Comparison of ENCODE assay signal across 8 cellular contexts in the genomic region with DNA sequence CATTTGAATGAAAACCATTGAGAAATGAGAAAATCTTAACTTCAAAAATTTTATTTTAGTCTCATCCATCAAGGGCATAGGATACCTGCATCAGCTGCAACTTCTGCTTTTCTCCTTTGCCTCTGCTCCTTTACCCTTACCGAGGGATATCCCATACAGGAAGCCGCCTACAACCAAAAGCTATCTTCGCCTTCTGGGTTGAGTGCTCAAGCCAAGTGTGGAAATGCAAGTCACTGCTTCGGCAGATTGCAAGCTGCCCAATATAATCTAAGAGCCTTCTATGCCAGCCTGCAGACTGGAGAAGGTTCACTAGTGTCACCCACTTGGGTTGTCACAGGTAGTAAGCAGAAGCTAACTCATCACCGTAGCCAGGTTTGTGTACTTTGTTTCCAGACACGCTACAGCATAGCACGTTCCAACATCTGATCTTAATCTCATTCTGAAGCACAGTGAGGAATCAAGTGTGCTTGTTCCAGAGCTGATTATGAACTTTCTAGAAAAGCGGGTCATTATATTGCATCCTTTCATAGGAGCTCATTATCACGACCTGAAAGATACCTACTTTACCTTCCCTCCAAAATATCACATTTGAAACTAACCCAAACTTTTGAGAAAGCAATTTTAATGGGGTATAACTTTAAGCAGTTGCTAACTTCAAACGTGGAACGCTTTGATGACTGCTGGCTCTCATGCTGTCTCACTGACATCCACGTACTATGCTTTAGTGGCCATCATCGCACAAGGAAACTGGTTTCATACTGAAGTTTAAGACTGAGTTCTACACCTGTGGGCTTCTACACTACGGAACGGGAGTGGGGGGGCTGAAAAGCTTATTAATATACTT. TPM values are rescaled to one million over a fixed set of nuclear protein-coding genes. Genes with fewer than 3 reads are reported as not detected.
DNase-seq lines count a peak whose midpoint lies in the region; ATAC-seq and TF ChIP-seq lines count a peak whose summit lies in the region.

No MANE protein-coding gene starts in this region.

- H3K27ac ChIP-seq in CD4-positive, CD25-positive, alpha-beta regulatory T cell (ENCODE audit: insufficient read depth, low read length, poor library complexity, severe bottlenecking): peak overlapping the region; percentile 99
- peak overlapping the region; percentile 23 to 99 (median 79) for H3K27ac ChIP-seq in tibial nerve

- H3K4me1 Mint-ChIP-seq in CD4-positive, CD25-positive, alpha-beta regulatory T cell: peaks cover 19 to 47% (median 31%) of the 10 kb centered on the region in 4 donors

- H3K27me3 Mint-ChIP-seq in CD4-positive, CD25-positive, alpha-beta regulatory T cell: peaks cover 6% of the 10 kb centered on the region

- H3K27ac Mint-ChIP-seq in CD4-positive, CD25-positive, alpha-beta regulatory T cell: peak overlapping the region; percentile 68 to 95 (median 71)

- peak overlapping the region; percentile 95 to 98 (median 96) for H3K4me3 Mint-ChIP-seq in CD4-positive, CD25-positive, alpha-beta regulatory T cell

- ATAC-seq in CD4-positive, CD25-positive, alpha-beta regulatory T cell (ENCODE audit: low read depth in 2 of 2): no peak
- no peak for ATAC-seq in GM19467 (IDR thresholded peaks at IDR 0.05; ENCODE audit: unreplicated experiment)

- WGBS in lower leg skin, 2 donors: 7 to 11% methylated on average over 15 of the region's 15 CpGs
- WGBS in tibial nerve, 2 donors: 15 to 17% methylated on average over 15 of the region's 15 CpGs

- peaks cover 33% of the 10 kb centered on the region for H3K36me3 Mint-ChIP-seq in CD4-positive, CD25-positive, alpha-beta regulatory T cell

- peak overlapping the region; percentile 98 for H3K9ac ChIP-seq in adipocyte (ENCODE audit: low read length)

- DNase-seq in CD4-positive, CD25-positive, alpha-beta regulatory T cell: peak in 2 of 3 donors; percentile 37 to 39
- DNase-seq in MG63 (no peak), adipocyte (ENCODE audit: low read depth) (peak; percentile 33), lower leg skin (ENCODE audit: low spot score in 2 of 2) (peak; percentile 30 to 84), tibial nerve (ENCODE audit: low spot score in 2 of 2) (no peak), HCEC 1CT (no peak), SK-N-DZ (ENCODE audit: low spot score) (no peak)

- TF ChIP-seq POLR2A in lower leg skin (IDR thresholded peaks at IDR 0.05) (no peak), tibial nerve (IDR thresholded peaks at IDR 0.05) (no peak)

- intact Hi-C loops in lower leg skin (cut with DNase I; ENCODE audit: low total_unique reads): loop anchor here (10.0 kb wide), 1 partner anchor 68 kb away; the partner anchor contains the start of gene UNC13D

- peak overlapping the region; percentile 92 for H3K4me3 ChIP-seq in CD4-positive, CD25-positive, alpha-beta regulatory T cell (ENCODE audit: low read depth, low read length)
- H3K4me3 ChIP-seq in MG63: peak overlapping the region; percentile 69
- peak overlapping the region; percentile 92 for H3K4me3 ChIP-seq in adipocyte (ENCODE audit: low read length)
- H3K4me3 ChIP-seq in lower leg skin (ENCODE audit: low read depth, poor library complexity, severe bottlenecking): no peak overlapping the region
- H3K4me3 ChIP-seq in tibial nerve: peak overlapping the region; percentile 79 to 94 (median 90)

- H3K36me3 ChIP-seq in CD4-positive, CD25-positive, alpha-beta regulatory T cell (ENCODE audit: control insufficient read depth, insufficient read depth, low read length): peaks cover 29% of the 10 kb centered on the region
- H3K36me3 ChIP-seq in MG63: peaks cover 46% of the 10 kb centered on the region
- peaks cover 33% of the 10 kb centered on the region for H3K36me3 ChIP-seq in adipocyte (ENCODE audit: control insufficient read depth, insufficient read depth, low read length, severe bottlenecking)
- peaks cover 8 to 55% (median 9%) of the 10 kb centered on the region in 3 donors for H3K36me3 ChIP-seq in tibial nerve

- H3K9me3 Mint-ChIP-seq in CD4-positive, CD25-positive, alpha-beta regulatory T cell: peaks cover 0 to 3% (median 2%) of the 10 kb centered on the region in 7 donors

- no peak for TF ChIP-seq CTCF in lower leg skin (IDR thresholded peaks at IDR 0.05)
- no peak for TF ChIP-seq CTCF in tibial nerve (IDR thresholded peaks at IDR 0.05)

- no peaks in the 10 kb centered on the region for H3K9me3 ChIP-seq in CD4-positive, CD25-positive, alpha-beta regulatory T cell (ENCODE audit: control insufficient read depth in 2 of 2, low read length in 2 of 2)
- H3K9me3 ChIP-seq in MG63 (no peaks in the 10 kb centered on the region), adipocyte (ENCODE audit: control insufficient read depth, low read length) (no peaks in the 10 kb centered on the region), tibial nerve (no peaks in the 10 kb centered on the region)

- H3K27me3 ChIP-seq in CD4-positive, CD25-positive, alpha-beta regulatory T cell (ENCODE audit: control insufficient read depth, insufficient read depth, low read length): no peaks in the 10 kb centered on the region
- H3K27me3 ChIP-seq in MG63 (no peaks in the 10 kb centered on the region), adipocyte (replicated peaks; ENCODE audit: control insufficient read depth, insufficient read depth, low read length) (no peaks in the 10 kb centered on the region), tibial nerve (no peaks in the 10 kb centered on the region)

- no peak for TF ChIP-seq EP300 in tibial nerve (IDR thresholded peaks at IDR 0.05)

- peaks cover 36% of the 10 kb centered on the region for H3K4me1 ChIP-seq in CD4-positive, CD25-positive, alpha-beta regulatory T cell (ENCODE audit: control insufficient read depth, insufficient read depth, low read length, poor library complexity, severe bottlenecking)
- peaks cover 29% of the 10 kb centered on the region for H3K4me1 ChIP-seq in adipocyte (ENCODE audit: control insufficient read depth, insufficient read depth, low read length)
- peaks cover 0 to 63% (median 17%) of the 10 kb centered on the region in 4 donors for H3K4me1 ChIP-seq in tibial nerve

RNA-seq across cellular contexts. Expression of gene UNK, which starts 8.0 kb away (rescaled TPM):
- 33.9 TPM for total RNA-seq in CD4-positive, CD25-positive, alpha-beta regulatory T cell
- polyA plus RNA-seq in CD4-positive, CD25-positive, alpha-beta regulatory T cell: 10 to 100 TPM; 15.3 to 24.5 (median 23.0) TPM
- total RNA-seq in MG63 (2014; rRNA removed; shearing (Covaris generic); ENCODE audit: low replicate concordance): 16.0 and 48.1 TPM in 2 replicates
- total RNA-seq in lower leg skin: 10 to 100 TPM; 26.5 to 42.5 (median 31.9) TPM
- 10 to 100 TPM; 30.2 to 53.4 (median 36.2) TPM for total RNA-seq in tibial nerve
- 115 and 128 TPM in 2 replicates for polyA plus RNA-seq in SK-N-DZ (2014; cell fraction: cytosol; rRNA removed)
- polyA plus RNA-seq in SK-N-DZ (2014; cell fraction: nucleus; rRNA removed): 135 and 145 TPM in 2 replicates

RNA-seq across cellular contexts. Expression of gene GALK1, which starts 11.6 kb away (rescaled TPM):
- total RNA-seq in CD4-positive, CD25-positive, alpha-beta regulatory T cell: 9.1 TPM
- polyA plus RNA-seq in CD4-positive, CD25-positive, alpha-beta regulatory T cell: 10 to 100 TPM; 18.7 to 24.3 (median 21.9) TPM
- 30.4 and 51.1 TPM in 2 replicates for total RNA-seq in MG63 (2014; rRNA removed; shearing (Covaris generic); ENCODE audit: low replicate concordance)
- total RNA-seq in lower leg skin (10 to 100 TPM; 20.6 to 31.0 (median 28.9) TPM), tibial nerve (10 to 100 TPM; 54.5 to 57.5 (median 55.6) TPM)
- 31.3 and 40.1 TPM in 2 replicates for polyA plus RNA-seq in SK-N-DZ (2014; cell fraction: cytosol; rRNA removed)
- 40.1 and 54.0 TPM in 2 replicates for polyA plus RNA-seq in SK-N-DZ (2014; cell fraction: nucleus; rRNA removed)

RNA-seq across cellular contexts. Expression of gene ITGB4, which starts 55.4 kb away (rescaled TPM):
- not detected for total RNA-seq in CD4-positive, CD25-positive, alpha-beta regulatory T cell
- polyA plus RNA-seq in CD4-positive, CD25-positive, alpha-beta regulatory T cell: under 1 TPM in 3 of 4 donors, not detected in 1; 0.28 to 0.60 (median 0.56) TPM
- total RNA-seq in MG63 (2014; rRNA removed; shearing (Covaris generic); ENCODE audit: low replicate concordance): not detected in 2 replicates
- 100 to 1,000 TPM; 371 to 689 (median 435) TPM for total RNA-seq in lower leg skin
- 100 to 1,000 TPM; 211 to 335 (median 233) TPM for total RNA-seq in tibial nerve
- polyA plus RNA-seq in SK-N-DZ (2014; cell fraction: cytosol; rRNA removed): 0.62 and 1.4 TPM in 2 replicates
- 0.23 and 0.32 TPM in 2 replicates for polyA plus RNA-seq in SK-N-DZ (2014; cell fraction: nucleus; rRNA removed)

Comparison
In these comparisons a context has a peak if more than half of its experiments do, and no peak if none do; other contexts are left out.
1. DNase-seq: peak in CD4-positive, CD25-positive, alpha-beta regulatory T cell (2 of 3), adipocyte (single experiment) and lower leg skin (2 of 2); none in MG63 (single experiment), tibial nerve (0 of 2), HCEC 1CT (single experiment) and SK-N-DZ (single experiment).
2. RNA of gene ITGB4, which starts 55.4 kb away (total RNA-seq): 371 to 689 TPM in lower leg skin and 211 to 335 TPM in tibial nerve; not detected in CD4-positive, CD25-positive, alpha-beta regulatory T cell (single experiment) and not detected in MG63; every median in the first group is over 100 times any median in the second.